Comparison of ENCODE assay signal across 1 cellular context in the genomic region with DNA sequence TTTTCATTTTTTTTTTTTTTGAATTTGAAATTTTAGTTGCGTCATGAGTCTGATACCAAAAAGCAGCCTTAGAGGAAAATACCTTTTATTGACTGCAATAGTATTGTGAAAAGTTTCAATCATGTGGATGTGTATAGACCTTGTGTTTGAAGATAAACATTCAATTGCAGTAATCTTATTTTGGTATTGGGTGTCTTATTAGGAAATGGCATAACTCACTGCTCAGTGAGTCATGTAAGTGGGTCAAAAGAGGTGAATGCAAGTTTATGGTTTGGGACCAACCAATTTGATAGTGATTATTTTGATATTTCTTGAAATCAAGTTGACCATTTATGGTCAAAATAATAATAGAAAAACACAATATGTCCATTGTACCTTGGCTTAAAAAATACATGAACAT.
TF ChIP-seq lines count a peak whose summit lies in the region.

No MANE protein-coding gene starts in this region.

TF ChIP-seq in IMR-90, 13 proteins besides CTCF, POLR2A, EP300 and RAD21:
- TF ChIP-seq RCOR1 (IDR thresholded peaks at IDR 0.05; ENCODE audit: insufficient replicate concordance, low read length): no peak
- TF ChIP-seq SMC3 (IDR thresholded peaks at IDR 0.05; ENCODE audit: low read depth, low read length): no peak
- TF ChIP-seq MXI1 (IDR thresholded peaks at IDR 0.05; ENCODE audit: borderline replicate concordance, low read depth, low read length): no peak
- TF ChIP-seq NFE2L2 (IDR thresholded peaks at IDR 0.05; ENCODE audit: low read depth, low read length): no peak
- TF ChIP-seq, protein P1, sequence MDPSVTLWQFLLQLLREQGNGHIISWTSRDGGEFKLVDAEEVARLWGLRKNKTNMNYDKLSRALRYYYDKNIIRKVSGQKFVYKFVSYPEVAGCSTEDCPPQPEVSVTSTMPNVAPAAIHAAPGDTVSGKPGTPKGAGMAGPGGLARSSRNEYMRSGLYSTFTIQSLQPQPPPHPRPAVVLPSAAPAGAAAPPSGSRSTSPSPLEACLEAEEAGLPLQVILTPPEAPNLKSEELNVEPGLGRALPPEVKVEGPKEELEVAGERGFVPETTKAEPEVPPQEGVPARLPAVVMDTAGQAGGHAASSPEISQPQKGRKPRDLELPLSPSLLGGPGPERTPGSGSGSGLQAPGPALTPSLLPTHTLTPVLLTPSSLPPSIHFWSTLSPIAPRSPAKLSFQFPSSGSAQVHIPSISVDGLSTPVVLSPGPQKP (IDR thresholded peaks at IDR 0.05; ENCODE audit: borderline replicate concordance, low read depth, low read length): no peak
- TF ChIP-seq RFX5 (IDR thresholded peaks at IDR 0.05; ENCODE audit: low read depth, low read length): no peak
- TF ChIP-seq, protein P2, sequence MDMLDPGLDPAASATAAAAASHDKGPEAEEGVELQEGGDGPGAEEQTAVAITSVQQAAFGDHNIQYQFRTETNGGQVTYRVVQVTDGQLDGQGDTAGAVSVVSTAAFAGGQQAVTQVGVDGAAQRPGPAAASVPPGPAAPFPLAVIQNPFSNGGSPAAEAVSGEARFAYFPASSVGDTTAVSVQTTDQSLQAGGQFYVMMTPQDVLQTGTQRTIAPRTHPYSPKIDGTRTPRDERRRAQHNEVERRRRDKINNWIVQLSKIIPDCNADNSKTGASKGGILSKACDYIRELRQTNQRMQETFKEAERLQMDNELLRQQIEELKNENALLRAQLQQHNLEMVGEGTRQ (IDR thresholded peaks at IDR 0.05; ENCODE audit: low read depth, low read length): no peak
- no peak for TF ChIP-seq CEBPB (IDR thresholded peaks at IDR 0.05; ENCODE audit: low read depth, low read length)
- TF ChIP-seq CHD1 (IDR thresholded peaks at IDR 0.05; ENCODE audit: low read depth, low read length): no peak
- TF ChIP-seq FOS (IDR thresholded peaks at IDR 0.05; ENCODE audit: low read depth, low read length): no peak
- no peak for TF ChIP-seq MAFK (IDR thresholded peaks at IDR 0.05; ENCODE audit: low read depth, low read length)
- no peak for TF ChIP-seq BHLHE40 (IDR thresholded peaks at IDR 0.05; ENCODE audit: low read depth, low read length)
- TF ChIP-seq MAZ (IDR thresholded peaks at IDR 0.05; ENCODE audit: borderline replicate concordance, low read depth, low read length): no peak
TF ChIP-seq in IMR-90: peak in this region for 0.
